ENCODE assay signal across 1 cellular context in the genomic region with DNA sequence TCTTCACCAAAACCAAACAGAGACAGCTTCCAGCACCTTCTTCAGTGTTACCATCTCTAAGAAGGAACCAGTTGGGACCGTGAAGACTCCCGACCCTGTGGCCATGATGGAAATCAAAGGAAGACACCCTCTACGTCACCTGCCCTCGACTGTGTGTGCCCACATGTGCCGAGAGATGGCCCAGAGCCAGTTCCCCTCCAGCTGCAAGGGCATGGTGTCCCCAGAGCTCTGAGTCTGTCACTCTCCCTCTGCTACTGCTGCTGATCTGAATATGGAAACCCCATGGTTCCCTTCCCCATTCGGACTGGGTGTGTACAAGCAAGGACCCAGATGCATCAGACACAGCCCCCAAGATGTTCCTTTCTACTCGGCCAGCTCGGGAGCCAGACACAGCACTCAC.
TF ChIP-seq lines count a peak whose summit lies in the region.

No MANE protein-coding gene starts in this region.

TF ChIP-seq in GM12878, 131 proteins besides CTCF, POLR2A, EP300 and RAD21 (continued from another document):
- TF ChIP-seq ZNF687 (IDR thresholded peaks at IDR 0.05) (peak; percentile 53; the same call in 1 of the 2 replicates), USF1 (IDR thresholded peaks at IDR 0.05; ENCODE audit: borderline replicate concordance, extremely low read length, insufficient read depth, low read depth, low read length) (no peak)
